Comparison of ENCODE assay signal across 21 cellular contexts in the genomic region with DNA sequence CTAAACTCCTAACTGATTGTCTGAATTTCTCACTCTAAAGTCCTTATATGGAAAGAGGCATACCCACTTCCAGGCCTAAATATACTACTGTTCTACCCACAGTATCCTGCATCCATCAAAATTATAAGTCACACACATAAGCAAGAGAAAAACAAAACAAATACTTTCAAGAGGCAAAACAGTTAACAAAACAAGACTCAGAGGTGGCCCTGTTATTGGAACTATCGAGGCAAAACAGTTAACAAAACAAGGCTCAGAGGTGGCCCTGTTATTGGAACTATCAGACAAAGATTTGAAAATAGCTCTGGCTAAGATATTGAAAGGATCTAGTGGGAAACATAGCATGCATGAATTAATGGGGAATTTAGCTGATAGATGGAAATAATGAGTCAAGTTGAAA.
"Had no signal": no experiment of that assay in that cellular context is flagged by ENCODE, and none has a peak within 500 bp of the region (broad histone marks: within the 10 kb centered on the region; RNA-seq: fewer than 3 reads in every experiment).

No MANE protein-coding gene starts in this region.

- H3K4me3 ChIP-seq: ascending aorta, breast epithelium, esophagus muscularis mucosa, gastroesophageal sphincter, heart left ventricle, left lung, thoracic aorta, upper lobe of right lung had no signal

- H3K36me3 ChIP-seq: breast epithelium, esophagus muscularis mucosa, thoracic aorta, upper lobe of right lung had no signal

- DNase-seq: activated CD4-positive, CD25-positive, alpha-beta regulatory T cell treated with anti-CD3 and anti-CD28 coated beads, Interleukin-2, amount 50 U/mL, for 72 hours; activated CD8-positive, alpha-beta T cell treated with anti-CD3 and anti-CD28 coated beads for 36 hours; activated gamma-delta T cell treated with Interleukin-2 at 50 U/mL for 16 hours; activated T-cell treated with anti-CD3 and anti-CD28 coated beads, Interleukin-2, amount 50 U/mL, for 24 hours; cerebellar nuclear complex; effector memory CD4-positive, alpha-beta T cell; heart left ventricle; left lung; mammary epithelial cell; midbrain; occipital lobe; stimulated activated CD4-positive, alpha-beta T cell treated with anti-CD3 and anti-CD28 coated beads, Interleukin-2, amount 100 ng/mL, for 24 hours; T-helper 2 cell; upper lobe of right lung had no signal

- H3K9me3 ChIP-seq: gastroesophageal sphincter, upper lobe of right lung had no signal

- H3K4me3 Mint-ChIP-seq: activated CD8-positive, alpha-beta T cell treated with anti-CD3 and anti-CD28 coated beads for 36 hours; activated T-cell treated with anti-CD3 and anti-CD28 coated beads, Interleukin-2, amount 50 U/mL, for 24 hours had no signal

- ATAC-seq: activated CD8-positive, alpha-beta T cell treated with anti-CD3 and anti-CD28 coated beads for 36 hours; gastroesophageal sphincter; heart left ventricle; left lung; upper lobe of right lung had no signal

- H3K27me3 ChIP-seq: ascending aorta, breast epithelium, esophagus muscularis mucosa, gastroesophageal sphincter, heart left ventricle, left lung, upper lobe of right lung had no signal

- H3K27ac ChIP-seq: breast epithelium, esophagus muscularis mucosa, gastroesophageal sphincter, upper lobe of right lung, VCaP had no signal

- H3K27ac Mint-ChIP-seq: progenitor cell of endocrine pancreas had no signal

- H3K27me3 Mint-ChIP-seq: activated CD8-positive, alpha-beta T cell treated with anti-CD3 and anti-CD28 coated beads for 36 hours; activated T-cell treated with anti-CD3 and anti-CD28 coated beads, Interleukin-2, amount 50 U/mL, for 24 hours; progenitor cell of endocrine pancreas had no signal
